ENCODE assay signal across 11 cellular contexts in genomic region chr7:137943132-137943551, GRCh38. TPM values are rescaled to one million over a fixed set of nuclear protein-coding genes. Genes with fewer than 3 reads are reported as not detected.
DNase-seq lines count a peak whose midpoint lies in the region; ATAC-seq and TF ChIP-seq lines count a peak whose summit lies in the region.
"Had no signal": no experiment of that assay in that cellular context is flagged by ENCODE, and none has a peak within 500 bp of the region (broad histone marks: within the 10 kb centered on the region; RNA-seq: fewer than 3 reads in every experiment).

No MANE protein-coding gene starts in this region.

- H3K27ac ChIP-seq in adrenal gland: peak overlapping the region in 4 of 5 donors; percentile 62 to 84 (median 74)
- H3K27ac ChIP-seq in rectal smooth muscle tissue (ENCODE audit: low read depth, low read length): peak overlapping the region; percentile 75
- H3K27ac ChIP-seq: C4-2B had no signal

- TF ChIP-seq POLR2A in adrenal gland (IDR thresholded peaks at IDR 0.05): no peak

- H3K27me3 ChIP-seq in adrenal gland (no peaks in the 10 kb centered on the region), rectal smooth muscle tissue (ENCODE audit: control insufficient read depth, insufficient read depth, low read length) (no peaks in the 10 kb centered on the region)

- H3K36me3 ChIP-seq in adrenal gland (replicated peaks in 1 of 2) (no peaks in the 10 kb centered on the region), rectal smooth muscle tissue (ENCODE audit: control insufficient read depth, insufficient read depth, low read length) (no peaks in the 10 kb centered on the region)

- H3K9me3 ChIP-seq in adrenal gland (replicated peaks in 1 of 3): no peaks in the 10 kb centered on the region

- TF ChIP-seq CTCF in adrenal gland (IDR thresholded peaks at IDR 0.05): no peak

- ATAC-seq in left cardiac atrium: peak; percentile 84 to 89
- ATAC-seq: naive thymus-derived CD4-positive, alpha-beta T cell had no signal

- 57 to 72% (median 63%) methylated on average over 2 of the region's 2 CpGs for WGBS in adrenal gland, 4 donors

- intact Hi-C loops in adrenal gland (cut with DNase I) (no loop called here), left cardiac atrium (cut with DNase I) (no loop called here)

- DNase-seq in DMS 273 treated with DMSO at 0.1 percent for 48 hours (lab: John Stamatoyannopoulos, UW) (peak; percentile 38), adrenal gland (peak in 6 of 7 donors; percentile 53 to 83 (median 64)), left cardiac atrium (peak; percentile 37), NCI-H2029 (lab: John Stamatoyannopoulos, UW) (no peak), NCI-H2171 (lab: John Stamatoyannopoulos, UW) (no peak)
- DNase-seq in activated CD8-positive, alpha-beta memory T cell treated with anti-CD3 and anti-CD28 coated beads, Interleukin-2, amount 50 U/mL, for 48 hours: no peak
- no peak for DNase-seq in stimulated activated CD8-positive, alpha-beta memory T cell treated with anti-CD3 and anti-CD28 coated beads, Interleukin-4, amount 100 ng/mL, for 48 hours
- DNase-seq: activated effector memory CD4-positive, alpha-beta T cell treated with anti-CD3 and anti-CD28 coated beads, Interleukin-2, amount 50 U/mL, for 16 hours; naive thymus-derived CD4-positive, alpha-beta T cell had no signal

- peaks cover 27 to 43% of the 10 kb centered on the region in 2 donors for H3K4me1 ChIP-seq in adrenal gland (replicated peaks in 1 of 2)
- peaks cover 31% of the 10 kb centered on the region for H3K4me1 ChIP-seq in rectal smooth muscle tissue (ENCODE audit: control insufficient read depth, insufficient read depth, low read length)

- H3K9ac ChIP-seq in rectal smooth muscle tissue (ENCODE audit: low read length): no peak overlapping the region

- H3K4me3 ChIP-seq in adrenal gland (no peak overlapping the region), rectal smooth muscle tissue (ENCODE audit: low read length) (no peak overlapping the region)

RNA-seq across cellular contexts. Expression of gene CREB3L2, which starts 58.7 kb away (rescaled TPM):
- total RNA-seq in adrenal gland (100 to 1,000 TPM in 4 of 8 donors, 10 to 100 TPM in 4; 44.0 to 169 (median 102) TPM), left cardiac atrium (10 to 100 TPM; 41.5 to 80.1 TPM)
- 10 to 100 TPM; 11.4 to 71.1 (median 13.1) TPM for polyA plus RNA-seq in adrenal gland

Comparison
In these comparisons a context has a peak if more than half of its experiments do, and no peak if none do; other contexts are left out.
1. DNase-seq: peak in DMS 273 treated with DMSO at 0.1 percent for 48 hours (single experiment), adrenal gland (6 of 7) and left cardiac atrium (single experiment); none in NCI-H2029 (single experiment), activated CD8-positive, alpha-beta memory T cell treated with anti-CD3 and anti-CD28 coated beads, Interleukin-2, amount 50 U/mL, for 48 hours (single experiment), NCI-H2171 (single experiment) and stimulated activated CD8-positive, alpha-beta memory T cell treated with anti-CD3 and anti-CD28 coated beads, Interleukin-4, amount 100 ng/mL, for 48 hours (single experiment).